1 cellular context compared by ENCODE assay signal in the genomic region with DNA sequence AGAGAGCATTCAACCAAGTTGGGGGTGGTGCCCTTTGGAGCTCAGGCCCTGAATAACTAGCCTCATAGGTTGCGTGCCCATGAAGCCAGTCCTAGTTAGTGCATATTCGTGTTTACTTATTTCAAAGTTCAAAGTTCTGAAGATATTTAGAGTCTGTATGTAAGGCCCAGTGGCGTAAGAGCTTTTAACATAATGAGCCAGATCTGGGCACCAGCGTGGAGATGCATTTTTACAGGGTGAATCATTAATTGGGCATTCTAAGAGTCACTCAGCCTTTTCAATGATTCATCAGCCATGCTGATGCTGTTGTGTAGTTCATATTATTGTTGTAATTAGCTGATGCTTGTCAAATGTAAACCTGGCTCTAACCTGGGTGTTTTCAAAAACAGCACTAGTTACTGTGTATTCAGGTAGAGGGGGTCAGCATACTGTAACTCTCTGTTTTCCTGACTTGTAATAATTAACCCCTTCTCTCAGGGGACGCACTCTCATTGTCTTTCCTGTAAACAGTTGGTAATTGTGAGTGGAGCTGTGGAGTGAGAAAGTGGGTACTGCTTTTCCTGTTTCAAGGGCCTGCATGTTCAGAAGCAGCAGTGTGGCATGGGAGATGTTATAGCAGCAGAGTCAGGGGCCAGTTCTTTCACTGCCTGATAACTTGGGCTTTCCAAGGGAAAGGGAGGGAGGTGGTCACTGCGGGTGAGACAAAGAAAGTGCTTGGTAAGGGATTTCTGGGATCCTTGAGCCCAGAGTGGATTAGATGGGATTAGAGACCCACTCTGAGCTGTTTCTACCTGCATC.
TF ChIP-seq lines count a peak whose summit lies in the region.

No MANE protein-coding gene starts in this region.

TF ChIP-seq in SK-N-SH, 30 proteins besides CTCF, POLR2A, EP300 and RAD21 (continued from another document):
- no peak for TF ChIP-seq IRF3 (IDR thresholded peaks at IDR 0.05; ENCODE audit: low read depth, low read length)
- no peak for TF ChIP-seq SIN3A (IDR thresholded peaks at IDR 0.05; ENCODE audit: borderline replicate concordance, low read depth, low read length)
- TF ChIP-seq MXI1 (IDR thresholded peaks at IDR 0.05; ENCODE audit: low read depth, low read length) = no peak
- no peak for TF ChIP-seq RCOR1 (IDR thresholded peaks at IDR 0.05; ENCODE audit: low read length)
- no peak for TF ChIP-seq GABPA (IDR thresholded peaks at IDR 0.05; ENCODE audit: low read depth)
- TF ChIP-seq EZH2phosphoT487 (IDR thresholded peaks at IDR 0.05; ENCODE audit: borderline replicate concordance, low read depth) = no peak
- no peak for TF ChIP-seq YY1 (IDR thresholded peaks at IDR 0.05; ENCODE audit: low read depth)
- TF ChIP-seq FOXM1 (IDR thresholded peaks at IDR 0.05; ENCODE audit: low read depth) = no peak
- TF ChIP-seq SMC3 (IDR thresholded peaks at IDR 0.05; ENCODE audit: low read depth, low read length) = no peak
- TF ChIP-seq MEF2A (IDR thresholded peaks at IDR 0.05; ENCODE audit: borderline replicate concordance, low read depth) = no peak
- no peak for TF ChIP-seq TAF1 (IDR thresholded peaks at IDR 0.05; ENCODE audit: borderline replicate concordance, low read depth, low read length)
- TF ChIP-seq TEAD4 (IDR thresholded peaks at IDR 0.05; ENCODE audit: borderline replicate concordance, insufficient read depth) = peak; percentile 72
- TF ChIP-seq JUND (IDR thresholded peaks at IDR 0.05) = peak; percentile 94
- TF ChIP-seq, protein P1, sequence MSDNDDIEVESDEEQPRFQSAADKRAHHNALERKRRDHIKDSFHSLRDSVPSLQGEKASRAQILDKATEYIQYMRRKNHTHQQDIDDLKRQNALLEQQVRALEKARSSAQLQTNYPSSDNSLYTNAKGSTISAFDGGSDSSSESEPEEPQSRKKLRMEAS (IDR thresholded peaks at IDR 0.05; ENCODE audit: low read depth) = no peak
- TF ChIP-seq FOXJ3 (CRISPR knock-in tag; IDR thresholded peaks at IDR 0.05) = no peak
- TF ChIP-seq NFIC (IDR thresholded peaks at IDR 0.05; ENCODE audit: borderline replicate concordance) = peak; percentile 72
- TF ChIP-seq FOSL2 (IDR thresholded peaks at IDR 0.05; ENCODE audit: borderline replicate concordance, low read depth) = peak; percentile 98
- TF ChIP-seq USF1 (IDR thresholded peaks at IDR 0.05; ENCODE audit: borderline replicate concordance, low read depth) = no peak
- TF ChIP-seq CHD2 (IDR thresholded peaks at IDR 0.05; ENCODE audit: low read length, partially characterized antibody) = no peak
- no peak for TF ChIP-seq ELF1 (IDR thresholded peaks at IDR 0.05)
